In genomic region chr12:42385341-42385841, GRCh38 we compare ENCODE assay signal across 31 cellular contexts.
"Had no signal": no experiment of that assay in that cellular context is flagged by ENCODE, and none has a peak within 500 bp of the region (broad histone marks: within the 10 kb centered on the region; RNA-seq: fewer than 3 reads in every experiment).

No MANE protein-coding gene starts in this region.

- H3K9me3 Mint-ChIP-seq: activated CD4-positive, alpha-beta T cell treated with anti-CD3 and anti-CD28 coated beads, Interleukin-2, amount 10 ng/mL, durations not matched to agents 7 days and 5 days; activated naive CD8-positive, alpha-beta T cell treated with anti-CD3 and anti-CD28 coated beads, Interleukin-2, amount 10 ng/mL, durations not matched to agents 7 days and 5 days; effector memory CD8-positive, alpha-beta T cell; naive thymus-derived CD4-positive, alpha-beta T cell; neural crest cell; T-helper 2 cell treated with Interferon-gamma antibody and Interleukin-4, amounts not matched to agents 5 μg/mL and 100 μg/mL, for 36 hours had no signal

- H3K4me1 ChIP-seq: gastroesophageal sphincter, prostate gland had no signal

- H3K4me3 Mint-ChIP-seq: activated CD4-positive, alpha-beta T cell treated with anti-CD3 and anti-CD28 coated beads, Interleukin-2, amount 10 ng/mL, durations not matched to agents 7 days and 5 days; activated CD8-positive, alpha-beta memory T cell treated with anti-CD3 and anti-CD28 coated beads, Interleukin-2, amount 10 ng/mL, durations not matched to agents 7 days and 5 days; activated CD8-positive, alpha-beta T cell treated with anti-CD3 and anti-CD28 coated beads, Interleukin-2, amount 10 ng/mL, durations not matched to agents 7 days and 5 days; activated naive CD8-positive, alpha-beta T cell treated with anti-CD3 and anti-CD28 coated beads, Interleukin-2, amount 10 ng/mL, durations not matched to agents 7 days and 5 days; effector memory CD8-positive, alpha-beta T cell; naive thymus-derived CD4-positive, alpha-beta T cell; neural crest cell; T-helper 2 cell treated with Interferon-gamma antibody and Interleukin-4, amounts not matched to agents 5 μg/mL and 100 μg/mL, for 36 hours had no signal

- H3K4me3 ChIP-seq: gastroesophageal sphincter, pancreas, prostate gland, skin epidermis, testis had no signal

- H3K9me3 ChIP-seq: gastroesophageal sphincter, pancreas, prostate gland, testis had no signal

- H3K27me3 Mint-ChIP-seq: activated CD4-positive, alpha-beta T cell treated with anti-CD3 and anti-CD28 coated beads, Interleukin-2, amount 10 ng/mL, durations not matched to agents 7 days and 5 days; activated CD8-positive, alpha-beta memory T cell treated with anti-CD3 and anti-CD28 coated beads, Interleukin-2, amount 10 ng/mL, durations not matched to agents 7 days and 5 days; activated naive CD8-positive, alpha-beta T cell treated with anti-CD3 and anti-CD28 coated beads, Interleukin-2, amount 10 ng/mL, durations not matched to agents 7 days and 5 days; effector memory CD8-positive, alpha-beta T cell; naive thymus-derived CD4-positive, alpha-beta T cell had no signal

- H3K27ac Mint-ChIP-seq: activated CD4-positive, alpha-beta T cell treated with anti-CD3 and anti-CD28 coated beads, Interleukin-2, amount 10 ng/mL, durations not matched to agents 7 days and 5 days; activated CD8-positive, alpha-beta memory T cell treated with anti-CD3 and anti-CD28 coated beads, Interleukin-2, amount 10 ng/mL, durations not matched to agents 7 days and 5 days; activated CD8-positive, alpha-beta T cell treated with anti-CD3 and anti-CD28 coated beads, Interleukin-2, amount 10 ng/mL, durations not matched to agents 7 days and 5 days; activated naive CD8-positive, alpha-beta T cell treated with anti-CD3 and anti-CD28 coated beads, Interleukin-2, amount 10 ng/mL, durations not matched to agents 7 days and 5 days; T-helper 2 cell treated with Interferon-gamma antibody and Interleukin-4, amounts not matched to agents 5 μg/mL and 100 μg/mL, for 36 hours had no signal

- H3K27ac ChIP-seq: brain microvascular endothelial cell, gastroesophageal sphincter, pancreas, prostate gland, skin epidermis, testis had no signal

- H3K4me1 Mint-ChIP-seq: neural crest cell had no signal

- H3K27me3 ChIP-seq: brain microvascular endothelial cell, gastroesophageal sphincter, pancreas, testis had no signal

- DNase-seq: activated CD4-positive, alpha-beta T cell treated with anti-CD3 and anti-CD28 coated beads, Interleukin-2, amount 10 ng/mL, durations not matched to agents 7 days and 5 days; activated CD4-positive, CD25-positive, alpha-beta regulatory T cell treated with anti-CD3 and anti-CD28 coated beads, Interleukin-2, amount 50 U/mL, for 72 hours; activated CD8-positive, alpha-beta memory T cell treated with anti-CD3 and anti-CD28 coated beads, Interleukin-2, amount 10 ng/mL, durations not matched to agents 7 days and 5 days; activated CD8-positive, alpha-beta T cell treated with anti-CD3 and anti-CD28 coated beads, Interleukin-2, amount 10 ng/mL, durations not matched to agents 7 days and 5 days; activated effector memory CD4-positive, alpha-beta T cell treated with Interleukin-2 at 50 U/mL for 16 hours; activated naive CD4-positive, alpha-beta T cell treated with Interleukin-2 at 50 U/mL for 16 hours; activated naive CD8-positive, alpha-beta T cell treated with anti-CD3 and anti-CD28 coated beads, Interleukin-2, amount 10 ng/mL, durations not matched to agents 7 days and 5 days; activated T-cell treated with anti-CD3 and anti-CD28 coated beads, Interleukin-2, amount 50 U/mL, for 48 hours; brain microvascular endothelial cell; cortex of kidney; effector memory CD8-positive, alpha-beta T cell; hippocampal formation; kidney; left colon; mammary epithelial cell; midbrain; naive thymus-derived CD4-positive, alpha-beta T cell; nucleus accumbens; pancreas; retina; stimulated activated CD4-positive, alpha-beta T cell treated with anti-CD3 and anti-CD28 coated beads, Interleukin-12 subunit alpha, Interleukin-12 subunit beta, amount 100 ng/mL, for 4 hours; stimulated activated CD4-positive, alpha-beta T cell treated with anti-CD3 and anti-CD28 coated beads, Interleukin-4, amount 100 ng/mL, for 1 hour; stimulated activated naive CD8-positive, alpha-beta T cell treated with anti-CD3 and anti-CD28 coated beads, Interleukin-15, Interleukin-2, amounts not matched to agents 100 U/mL and 50 U/mL, for 24 hours; T-helper 1 cell; testis; trophoblast cell had no signal

- H3K36me3 ChIP-seq: prostate gland had no signal
